In the genomic region with DNA sequence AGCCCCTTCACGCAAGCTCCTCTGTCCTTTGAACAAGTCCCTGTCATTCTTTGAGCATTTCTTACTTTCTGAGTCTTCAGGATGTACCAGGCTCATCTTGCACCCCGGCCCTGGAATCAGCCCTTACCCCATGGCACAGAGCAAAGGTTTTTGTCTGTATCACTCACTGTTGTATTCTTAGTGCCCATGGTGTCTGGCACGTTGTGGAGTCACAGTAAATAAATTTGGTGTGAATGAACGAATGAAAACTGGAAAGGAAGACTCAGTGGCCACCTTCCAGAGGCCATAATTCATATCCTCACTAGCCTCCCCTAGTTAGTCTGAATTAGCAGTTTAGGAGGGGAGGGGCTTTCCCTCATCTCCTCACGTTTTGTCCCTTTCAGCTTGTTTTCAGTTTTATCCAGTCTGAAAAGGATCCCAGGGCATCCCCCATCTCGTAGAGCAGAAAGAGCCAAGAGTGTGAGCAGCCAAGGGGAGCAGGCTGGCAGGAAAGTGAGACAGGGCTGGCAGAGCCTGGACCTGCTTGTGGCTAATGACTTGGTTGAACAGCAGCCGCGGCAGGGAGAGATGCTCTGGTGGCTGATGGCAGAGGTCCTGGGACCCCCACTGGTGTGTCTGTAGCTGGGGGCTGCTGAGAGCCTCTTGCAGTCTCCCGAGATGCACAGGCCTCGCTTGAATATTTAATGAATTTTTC, we compare ENCODE assay signal across 16 cellular contexts.
"Had no signal": no experiment of that assay in that cellular context is flagged by ENCODE, and none has a peak within 500 bp of the region (broad histone marks: within the 10 kb centered on the region; RNA-seq: fewer than 3 reads in every experiment).

No MANE protein-coding gene starts in this region.

- H3K36me3 Mint-ChIP-seq: stimulated activated effector memory CD8-positive, alpha-beta T cell treated with anti-CD3 and anti-CD28 coated beads, Interleukin-12 subunit alpha, Interleukin-12 subunit beta, amount 100 ng/mL, for 72 hours; T-cell had no signal

- H3K27ac ChIP-seq: cardiac muscle cell, dorsolateral prefrontal cortex, epithelial cell of prostate, sigmoid colon, SK-N-MC had no signal

- H3K27ac Mint-ChIP-seq: activated naive CD4-positive, alpha-beta T cell treated with anti-CD3 and anti-CD28 coated beads, Interleukin-2, amount 50 U/mL, for 24 hours; activated T-cell treated with anti-CD3 and anti-CD28 coated beads, Interleukin-2, amount 50 U/mL, for 72 hours; stimulated activated effector memory CD8-positive, alpha-beta T cell treated with anti-CD3 and anti-CD28 coated beads, Interleukin-12 subunit alpha, Interleukin-12 subunit beta, amount 100 ng/mL, for 72 hours; T-cell had no signal

- H3K4me1 Mint-ChIP-seq: activated naive CD4-positive, alpha-beta T cell treated with anti-CD3 and anti-CD28 coated beads, Interleukin-2, amount 50 U/mL, for 24 hours; stimulated activated effector memory CD8-positive, alpha-beta T cell treated with anti-CD3 and anti-CD28 coated beads, Interleukin-12 subunit alpha, Interleukin-12 subunit beta, amount 100 ng/mL, for 72 hours; T-cell had no signal

- H3K27me3 ChIP-seq: cardiac muscle cell, dorsolateral prefrontal cortex, sigmoid colon had no signal

- H3K9me3 Mint-ChIP-seq: activated naive CD4-positive, alpha-beta T cell treated with anti-CD3 and anti-CD28 coated beads, Interleukin-2, amount 50 U/mL, for 24 hours; activated T-cell treated with anti-CD3 and anti-CD28 coated beads, Interleukin-2, amount 50 U/mL, for 72 hours; stimulated activated effector memory CD8-positive, alpha-beta T cell treated with anti-CD3 and anti-CD28 coated beads, Interleukin-12 subunit alpha, Interleukin-12 subunit beta, amount 100 ng/mL, for 72 hours had no signal

- ATAC-seq: activated T-cell treated with anti-CD3 and anti-CD28 coated beads, Interleukin-2, amount 50 U/mL, for 72 hours; stimulated activated effector memory CD8-positive, alpha-beta T cell treated with anti-CD3 and anti-CD28 coated beads, Interleukin-12 subunit alpha, Interleukin-12 subunit beta, amount 100 ng/mL, for 72 hours; T-cell had no signal

- DNase-seq: activated CD4-positive, alpha-beta T cell treated with anti-CD3 and anti-CD28 coated beads, Interleukin-2, amount 50 U/mL, for 1 hour; activated effector memory CD4-positive, alpha-beta T cell treated with anti-CD3 and anti-CD28 coated beads, Interleukin-2, amount 50 U/mL, for 16 hours; activated T-cell treated with anti-CD3 and anti-CD28 coated beads, Interleukin-2, amount 50 U/mL, for 72 hours; foreskin fibroblast; glutamatergic neuron; mammary epithelial cell; sigmoid colon; stimulated activated CD4-positive, alpha-beta T cell treated with anti-CD3 and anti-CD28 coated beads, Interleukin-4, amount 100 ng/mL, for 24 hours; T-cell had no signal

- H3K27me3 Mint-ChIP-seq: T-cell had no signal

- H3K4me3 Mint-ChIP-seq: activated naive CD4-positive, alpha-beta T cell treated with anti-CD3 and anti-CD28 coated beads, Interleukin-2, amount 50 U/mL, for 24 hours; activated T-cell treated with anti-CD3 and anti-CD28 coated beads, Interleukin-2, amount 50 U/mL, for 72 hours; neural crest cell; stimulated activated effector memory CD8-positive, alpha-beta T cell treated with anti-CD3 and anti-CD28 coated beads, Interleukin-12 subunit alpha, Interleukin-12 subunit beta, amount 100 ng/mL, for 72 hours; T-cell had no signal

- H3K4me3 ChIP-seq: cardiac muscle cell, dorsolateral prefrontal cortex, sigmoid colon, SK-N-MC had no signal

- H3K36me3 ChIP-seq: cardiac muscle cell, sigmoid colon had no signal
